In genomic region chr1:28642847-28643635, GRCh38 we compare ENCODE assay signal across 8 cellular contexts. TPM values are rescaled to one million over a fixed set of nuclear protein-coding genes. Genes with fewer than 3 reads are reported as not detected.
DNase-seq lines count a peak whose midpoint lies in the region; ATAC-seq and TF ChIP-seq lines count a peak whose summit lies in the region.

Gene TAF12, minus strand, starts transcription at chr1:28643067. Its CDS starts 20,986 bp downstream, at chr1:28622081.

- H3K4me1 Mint-ChIP-seq in HFFc6 (ENCODE audit: low read depth), result peaks cover 37% of the 10 kb centered on the region

- H3K4me1 ChIP-seq in osteoblast (ENCODE audit: insufficient read depth, low read length) (peaks cover 28% of the 10 kb centered on the region), thoracic aorta (ENCODE audit: control insufficient read depth in 1 of 2, low read depth in 2 of 2) (peaks cover 14 to 45% of the 10 kb centered on the region in 2 donors)

- no peaks in the 10 kb centered on the region for H3K36me3 Mint-ChIP-seq in HFFc6 (ENCODE audit: low read depth)

- no peaks in the 10 kb centered on the region for H3K27me3 ChIP-seq in osteoblast (ENCODE audit: insufficient read depth, low read length)
- H3K27me3 ChIP-seq in thoracic aorta (replicated peaks; ENCODE audit: insufficient read depth), result no peaks in the 10 kb centered on the region

- peak; percentile 74 for ATAC-seq in thoracic aorta (ENCODE audit: insufficient number of reproducible peaks, low FRiP score, low read depth)

- H2AFZ ChIP-seq in osteoblast (ENCODE audit: low read length), result peak within 1 kb of the TSS; percentile 100

- peaks cover 32% of the 10 kb centered on the region for H3K79me2 ChIP-seq in osteoblast (ENCODE audit: insufficient read depth, low read length)

- DNase-seq in HFFc6, result peak; percentile 93
- peak; percentile 97 for DNase-seq in NB4 (ENCODE audit: low read depth)
- DNase-seq in SK-N-MC (ENCODE audit: low read depth, low spot score), result peak; percentile 86
- DNase-seq in activated naive CD4-positive, alpha-beta T cell treated with anti-CD3 and anti-CD28 coated beads, Interleukin-2, amount 50 U/mL, for 16 hours, result peak; percentile 90
- no peak for DNase-seq in glomerular endothelial cell (ENCODE audit: extremely low read depth, low read depth, low spot score)
- DNase-seq in osteoblast (ENCODE audit: insufficient read length, low spot score, missing footprints), result peak; percentile 92
- DNase-seq in thoracic aorta (ENCODE audit: low spot score), result peak; percentile 51

- H3K4me3 ChIP-seq in GM08714 (ENCODE audit: low read length), result peak within 1 kb of the TSS; percentile 94
- H3K4me3 ChIP-seq in NB4 (ENCODE audit: low read depth, low read length), result peak within 1 kb of the TSS; percentile 98
- peak within 1 kb of the TSS; percentile 86 for H3K4me3 ChIP-seq in SK-N-MC
- H3K4me3 ChIP-seq in osteoblast (ENCODE audit: insufficient read depth, low read length), result peak within 1 kb of the TSS; percentile 100
- peak within 1 kb of the TSS; percentile 78 for H3K4me3 ChIP-seq in thoracic aorta

- peak within 1 kb of the TSS; percentile 100 for H3K4me3 Mint-ChIP-seq in HFFc6

- H3K27ac Mint-ChIP-seq in HFFc6, result peak within 1 kb of the TSS; percentile 99

- H3K9me3 ChIP-seq in SK-N-MC (ENCODE audit: low read depth, low read length) (no peaks in the 10 kb centered on the region), osteoblast (ENCODE audit: low read depth, low read length) (no peaks in the 10 kb centered on the region), thoracic aorta (no peaks in the 10 kb centered on the region)

- H3K9me3 Mint-ChIP-seq in HFFc6, result no peaks in the 10 kb centered on the region

- H3K27ac ChIP-seq in SK-N-MC, result peak within 1 kb of the TSS; percentile 93
- H3K27ac ChIP-seq in osteoblast (ENCODE audit: low read depth, low read length), result peak within 1 kb of the TSS; percentile 92
- H3K27ac ChIP-seq in thoracic aorta, result peak within 1 kb of the TSS; percentile 85 to 92

- TF ChIP-seq CTCF in HFFc6 (IDR thresholded peaks at IDR 0.05) (peak; percentile 68), NB4 (IDR thresholded peaks at IDR 0.05; ENCODE audit: low read depth, low read length) (peak; percentile 15), osteoblast (IDR thresholded peaks at IDR 0.05; ENCODE audit: extremely low read depth, low read depth, low read length) (peak; percentile 16), thoracic aorta (IDR thresholded peaks at IDR 0.05) (peak; percentile 31)

- peak within 1 kb of the TSS; percentile 97 for H3K9ac ChIP-seq in SK-N-MC (ENCODE audit: insufficient read length)

- no peaks in the 10 kb centered on the region for H4K20me1 ChIP-seq in osteoblast (ENCODE audit: insufficient read depth, low read length)

- H3K36me3 ChIP-seq in SK-N-MC (ENCODE audit: insufficient read depth, low read length), result no peaks in the 10 kb centered on the region
- no peaks in the 10 kb centered on the region for H3K36me3 ChIP-seq in osteoblast (ENCODE audit: insufficient read depth, low read length)
- H3K36me3 ChIP-seq in thoracic aorta, result no peaks in the 10 kb centered on the region

- peak; percentile 89 for TF ChIP-seq POLR2A in NB4 (IDR thresholded peaks at IDR 0.05; ENCODE audit: extremely low read depth, insufficient read length)

- H3K4me2 ChIP-seq in osteoblast (ENCODE audit: insufficient read depth, low read length), result peak within 1 kb of the TSS; percentile 94

- peaks cover 6% of the 10 kb centered on the region; the same call in 1 of the 2 replicates for H3K27me3 Mint-ChIP-seq in HFFc6 (ENCODE audit: insufficient read depth)

RNA-seq across cellular contexts. Expression of gene TAF12, which starts in this region (rescaled TPM):
- total RNA-seq in HFFc6 (2021; fragmentation: NEBNext Ultra II Directional; extraction: Animal tissue kit (Norgen Biotek cat#: 25700)), result 10 to 100 TPM; 32.0 to 40.7 (median 35.9) TPM
- total RNA-seq in glomerular endothelial cell (13.8 and 15.8 TPM in 2 replicates), osteoblast (27.4 and 29.0 TPM in 2 replicates), thoracic aorta (10 to 100 TPM; 11.7 to 17.2 TPM)

Comparison
In these comparisons a context has a peak if more than half of its experiments do, and no peak if none do; other contexts are left out.
1. CTCF ChIP-seq: peak in every context shown above with its lines; median percentile 68 in HFFc6; 31 in thoracic aorta; 16 in osteoblast; 15 in NB4.